11 cellular contexts compared by ENCODE assay signal in the genomic region with DNA sequence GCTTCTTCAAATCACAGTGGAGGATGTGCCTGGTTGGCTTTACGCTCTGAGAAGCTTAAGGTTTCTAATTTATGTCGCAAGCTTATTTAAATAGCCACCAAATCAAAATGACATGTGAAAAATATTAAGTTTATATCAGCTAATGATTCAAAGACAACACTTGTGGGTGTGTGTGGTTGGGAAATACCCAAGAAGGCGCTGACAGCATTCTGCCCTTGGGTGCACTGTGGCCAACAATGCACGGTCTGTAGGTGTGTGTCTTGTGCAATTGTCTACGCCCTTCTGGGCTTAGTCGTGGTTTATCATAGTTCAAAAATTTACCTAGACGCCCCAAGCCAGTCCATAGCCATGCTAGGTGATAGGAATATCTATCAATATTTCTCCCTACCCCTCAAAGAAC.
DNase-seq lines count a peak whose midpoint lies in the region; ATAC-seq, FAIRE-seq and TF ChIP-seq lines count a peak whose summit lies in the region.
"Had no signal": no experiment of that assay in that cellular context is flagged by ENCODE, and none has a peak within 500 bp of the region (broad histone marks: within the 10 kb centered on the region; RNA-seq: fewer than 3 reads in every experiment).

No MANE protein-coding gene starts in this region.

- no peak overlapping the region for H2AFZ ChIP-seq in HCT116 (ENCODE audit: low read depth, low read length, poor library complexity, severe bottlenecking)

- POLR2A ChIA-PET in HCT116 (lab: Charles Lee) (interaction anchor here (1.8 kb wide), 1 partner anchor 17 kb away, joined by 4 read pairs; no protein-coding TSS in a partner anchor), WTC11 (lab: Charles Lee) (no interaction called here)

- H3K27ac ChIP-seq in HCT116 (ENCODE audit: low read depth, low read length) (no peak overlapping the region), coronary artery (no peak overlapping the region)
- H3K27ac ChIP-seq: lower lobe of right lung had no signal

- no peaks in the 10 kb centered on the region for H3K27me3 Mint-ChIP-seq in WTC11 (ENCODE audit: low read depth)
- H3K27me3 Mint-ChIP-seq: activated B cell treated with CpG ODN at 0.5 μM for 24 hours had no signal

- TF ChIP-seq RAD21 in HCT116 (IDR thresholded peaks at IDR 0.05; ENCODE audit: low read depth) (no peak), Ishikawa (IDR thresholded peaks at IDR 0.05; ENCODE audit: low read depth) (no peak)

- 0 out of 2 replicates have a peak, but pooled peaks cover 4% of the 10 kb centered on the region for H3K9me3 Mint-ChIP-seq in WTC11
- H3K9me3 Mint-ChIP-seq: activated B cell treated with CpG ODN at 0.5 μM for 24 hours had no signal

- no peaks in the 10 kb centered on the region for H3K36me3 ChIP-seq in HCT116 (ENCODE audit: control insufficient read depth in 1 of 2, insufficient read depth in 2 of 2, low read length in 2 of 2)
- H3K36me3 ChIP-seq: lower lobe of right lung had no signal

- CTCF ChIA-PET in HCT116 (lab: Charles Lee): no interaction called here
- CTCF ChIA-PET in WTC11 (lab: Charles Lee): interaction anchor here (1.0 to 1.4 kb wide), 2 partner anchors 19 to 134 kb away, joined by 3 to 4 read pairs; no protein-coding TSS in a partner anchor

- H3K9ac ChIP-seq in HCT116 (ENCODE audit: low read length): peak overlapping the region; percentile 26

- no TSS peak for BruUV-seq in HCT116 (replicated peaks; lab: Mats Ljungman, UMichigan)

- H3K4me3 Mint-ChIP-seq in WTC11: no peak overlapping the region
- H3K4me3 Mint-ChIP-seq: activated B cell treated with CpG ODN at 0.5 μM for 24 hours had no signal

- TF ChIP-seq POLR2A in HCT116 (IDR thresholded peaks at IDR 0.05; ENCODE audit: borderline replicate concordance, extremely low read depth, insufficient read depth, insufficient read length): no peak

- H3K4me1 ChIP-seq in HCT116 (ENCODE audit: control insufficient read depth in 1 of 2, insufficient read depth in 2 of 2, low read length in 2 of 2): peaks cover 36 to 64% of the 10 kb centered on the region in 2 experiments
- H3K4me1 ChIP-seq: lower lobe of right lung had no signal

- H3K79me2 ChIP-seq in HCT116 (ENCODE audit: insufficient read depth, low read length): no peaks in the 10 kb centered on the region

- H3K4me2 ChIP-seq in HCT116 (ENCODE audit: low read length): peak overlapping the region; percentile 55

- RAD21 ChIA-PET in HCT116 (lab: Charles Lee; ENCODE audit: low non-redundant PET in 1 of 2, low total read pairs in 2 of 2, uncharacterized antibody in 2 of 2, unreplicated experiment in 2 of 2): interaction anchor here in 1 of 2 experiments (1.2 kb wide), 1 partner anchor 82 kb away, joined by 4 read pairs; no protein-coding TSS in a partner anchor

- H4K20me1 ChIP-seq in HCT116 (ENCODE audit: insufficient read depth): no peaks in the 10 kb centered on the region

- H3K4me3 ChIP-seq in HCT116 (replicated peaks in 1 of 2; ENCODE audit: low read depth in 1 of 2, low read length in 2 of 2) (no peak overlapping the region), coronary artery (no peak overlapping the region)
- H3K4me3 ChIP-seq: lower lobe of right lung had no signal

- no peak for TF ChIP-seq CTCF in HCT116 (IDR thresholded peaks at IDR 0.05 in 2 of 3, conservative IDR thresholded peaks at IDR 0.05 in 1 of 3; ENCODE audit: borderline replicate concordance in 1 of 3, insufficient read depth in 1 of 3, low read depth in 2 of 3, low read length in 2 of 3)
- TF ChIP-seq CTCF in coronary artery (IDR thresholded peaks at IDR 0.05): no peak
- no peak for TF ChIP-seq CTCF in WTC11 (IDR thresholded peaks at IDR 0.05)

- H3K9me2 ChIP-seq in HCT116 (ENCODE audit: insufficient read depth): 0 out of 2 replicates have a peak, but pooled peaks cover 2% of the 10 kb centered on the region

- H3K27ac Mint-ChIP-seq in WTC11: no peak overlapping the region
- H3K27ac Mint-ChIP-seq: activated B cell treated with CpG ODN at 0.5 μM for 24 hours had no signal

- DNase-seq in HCT116 (ENCODE audit: low read depth, low spot score): no peak
- DNase-seq in mucosa of gallbladder (ENCODE audit: low spot score): peak; percentile 56
- DNase-seq in UCSD-AML1 (lab: John Stamatoyannopoulos, UW; ENCODE audit: unreplicated experiment): no peak
- no peak for DNase-seq in GM19239 (ENCODE audit: insufficient read length, low spot score)
- DNase-seq in coronary artery (ENCODE audit: low spot score): no peak
- no peak for DNase-seq in WTC11 (ENCODE audit: low spot score)
- DNase-seq: activated B cell treated with CpG ODN at 0.5 μM for 24 hours, lower lobe of right lung had no signal

- no peak for FAIRE-seq in GM19239 (lab: Jason Lieb, UNC)
- FAIRE-seq: colon had no signal

- ATAC-seq in GM18867 (IDR thresholded peaks at IDR 0.05; ENCODE audit: unreplicated experiment): peak; percentile 93
- ATAC-seq in HCT116: peak; percentile 68
- no peak for ATAC-seq in WTC11
- ATAC-seq: lower lobe of right lung had no signal

- peak; percentile 41; the same call in 1 of the 2 replicates for TF ChIP-seq EP300 in Ishikawa (IDR thresholded peaks at IDR 0.05; ENCODE audit: borderline replicate concordance)

- intact Hi-C loops in HCT116 (cut with micrococcal nuclease): no loop called here

- no peaks in the 10 kb centered on the region for H3K27me3 ChIP-seq in HCT116 (ENCODE audit: insufficient read depth, low read length)

- no peaks in the 10 kb centered on the region; the same call in 1 of the 2 replicates for H3K36me3 Mint-ChIP-seq in WTC11

- H3K9me3 ChIP-seq in HCT116 (ENCODE audit: control insufficient read depth in 1 of 2, insufficient read depth in 1 of 2, low read depth in 1 of 2, low read length in 2 of 2): no peaks in the 10 kb centered on the region
- H3K9me3 ChIP-seq: lower lobe of right lung had no signal

- H3K4me1 Mint-ChIP-seq in WTC11: peaks cover 32% of the 10 kb centered on the region
- H3K4me1 Mint-ChIP-seq: activated B cell treated with CpG ODN at 0.5 μM for 24 hours had no signal

TF ChIP-seq in HCT116, 20 proteins besides CTCF, POLR2A, EP300 and RAD21 (continues in another document):
- TF ChIP-seq EZH2phosphoT487 (IDR thresholded peaks at IDR 0.05; ENCODE audit: borderline replicate concordance) (no peak), CEBPB (IDR thresholded peaks at IDR 0.05; ENCODE audit: low read depth) (peak; percentile 93), POLR2AphosphoS5 (IDR thresholded peaks at IDR 0.05; ENCODE audit: low read depth, low read length) (no peak), ZNF274 (IDR thresholded peaks at IDR 0.05; ENCODE audit: low read depth, low read length) (no peak), MAX (IDR thresholded peaks at IDR 0.05) (peak; percentile 36; the same call in 1 of the 2 replicates), YY1 (IDR thresholded peaks at IDR 0.05; ENCODE audit: extremely low read depth, insufficient replicate concordance, low read depth, low read length) (no peak), EZH2 (IDR thresholded peaks at IDR 0.05) (no peak), FOSL1 (IDR thresholded peaks at IDR 0.05; ENCODE audit: low read depth) (peak; percentile 15; the same call in 1 of the 2 replicates), ZFX (IDR thresholded peaks at IDR 0.05) (no peak)

TF ChIP-seq in Ishikawa, 13 proteins besides CTCF, POLR2A, EP300 and RAD21 (continues in another document):
- TF ChIP-seq TCF12 (IDR thresholded peaks at IDR 0.05; ENCODE audit: low read depth): 0 out of 2 replicates have a peak, but pooled peaks have one; percentile 47
- no peak for TF ChIP-seq YY1 (IDR thresholded peaks at IDR 0.05; ENCODE audit: low read depth)
- no peak for TF ChIP-seq CREB1 (IDR thresholded peaks at IDR 0.05; ENCODE audit: low read depth)
- 0 out of 2 replicates have a peak, but pooled peaks have one; percentile 18 for TF ChIP-seq EGR1 (IDR thresholded peaks at IDR 0.05)
- TF ChIP-seq TEAD4 (IDR thresholded peaks at IDR 0.05): no peak; the same call in 1 of the 2 replicates

TF ChIP-seq in WTC11, 78 proteins besides CTCF, POLR2A, EP300 and RAD21 (continues in another document):
- TF ChIP-seq TEAD1 (CRISPR knock-in tag; IDR thresholded peaks at IDR 0.05) (no peak), ATF2 (CRISPR knock-in tag; IDR thresholded peaks at IDR 0.05; ENCODE audit: borderline replicate concordance, low read depth) (no peak), ZNF317 (CRISPR knock-in tag; IDR thresholded peaks at IDR 0.05; ENCODE audit: borderline replicate concordance, low read depth) (no peak), JUN (CRISPR knock-in tag; IDR thresholded peaks at IDR 0.05) (no peak), USF2 (CRISPR knock-in tag; IDR thresholded peaks at IDR 0.05) (no peak)
